Comparison of ENCODE assay signal across 1 cellular context in the genomic region with DNA sequence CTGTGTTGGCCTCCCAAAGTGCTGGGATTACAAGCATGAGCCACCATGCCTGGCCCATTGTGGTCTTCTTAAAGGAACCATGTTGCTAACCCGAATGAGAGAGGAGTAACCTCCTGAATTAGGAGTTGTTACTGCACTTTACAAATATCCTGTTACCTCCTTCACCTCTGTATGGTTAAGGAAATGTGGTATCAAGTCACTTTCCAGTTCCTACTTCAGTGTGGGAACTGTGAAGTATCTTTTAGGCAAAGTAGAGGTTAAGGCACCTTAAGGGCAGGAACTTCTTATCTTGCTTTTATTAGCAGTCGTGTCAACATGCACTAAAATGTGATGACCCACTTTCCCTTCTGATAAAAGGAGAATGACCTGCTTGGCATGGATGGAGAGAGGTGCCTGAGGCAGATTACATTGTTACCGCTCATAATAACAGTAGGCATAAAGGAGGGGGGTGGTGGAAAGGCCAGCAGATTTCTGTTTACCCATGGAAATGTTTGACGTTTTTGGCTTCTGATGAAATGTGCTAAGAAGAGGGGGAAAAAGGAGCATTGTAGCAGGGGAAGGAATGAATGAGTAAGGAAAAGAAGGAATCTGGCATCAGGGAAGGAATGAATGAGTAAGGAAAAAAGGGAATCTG.
A peak's percentile ranks its signal among the peaks of the same experiment; 100 is the strongest.
TF ChIP-seq lines count a peak whose summit lies in the region.

No MANE protein-coding gene starts in this region.

TF ChIP-seq in HEK293, 187 proteins besides CTCF, POLR2A, EP300 and RAD21 (continued from another document):
- TF ChIP-seq, protein P1, sequence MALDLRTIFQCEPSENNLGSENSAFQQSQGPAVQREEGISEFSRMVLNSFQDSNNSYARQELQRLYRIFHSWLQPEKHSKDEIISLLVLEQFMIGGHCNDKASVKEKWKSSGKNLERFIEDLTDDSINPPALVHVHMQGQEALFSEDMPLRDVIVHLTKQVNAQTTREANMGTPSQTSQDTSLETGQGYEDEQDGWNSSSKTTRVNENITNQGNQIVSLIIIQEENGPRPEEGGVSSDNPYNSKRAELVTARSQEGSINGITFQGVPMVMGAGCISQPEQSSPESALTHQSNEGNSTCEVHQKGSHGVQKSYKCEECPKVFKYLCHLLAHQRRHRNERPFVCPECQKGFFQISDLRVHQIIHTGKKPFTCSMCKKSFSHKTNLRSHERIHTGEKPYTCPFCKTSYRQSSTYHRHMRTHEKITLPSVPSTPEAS (tag by site-specific recombination; IDR thresholded peaks at IDR 0.05) = no peak
- TF ChIP-seq ZBTB1 (tag by site-specific recombination; IDR thresholded peaks at IDR 0.05) (no peak), ZNF366 (tag by site-specific recombination; conservative IDR thresholded peaks at IDR 0.05) (peak; percentile 26; the same call in 1 of the 2 replicates), TRIM28 (IDR thresholded peaks at IDR 0.05; ENCODE audit: borderline replicate concordance, low read length) (peak; percentile 86; the same call in 1 of the 2 replicates), ZNF596 (tag by site-specific recombination; IDR thresholded peaks at IDR 0.05) (peak; percentile 24; the same call in 1 of the 2 replicates), ZNF24 (tag by site-specific recombination; IDR thresholded peaks at IDR 0.05) (peak; percentile 58; the same call in 1 of the 2 replicates), ZNF707 (tag by site-specific recombination; IDR thresholded peaks at IDR 0.05) (no peak), ZNF701 (tag by site-specific recombination; IDR thresholded peaks at IDR 0.05) (no peak), ZNF843 (tag by site-specific recombination; IDR thresholded peaks at IDR 0.05) (peak; percentile 82), ZXDB (tag by site-specific recombination; IDR thresholded peaks at IDR 0.05) (peak; percentile 63), ZNF10 (tag by site-specific recombination; IDR thresholded peaks at IDR 0.05) (0 out of 2 replicates have a peak, but pooled peaks have one; percentile 36), HOXD13 (CRISPR knock-in tag; IDR thresholded peaks at IDR 0.05; ENCODE audit: borderline replicate concordance) (peak; percentile 66; the same call in 1 of the 2 replicates), FEZF1 (tag by site-specific recombination; IDR thresholded peaks at IDR 0.05) (peak; percentile 71), ZNF629 (tag by site-specific recombination; IDR thresholded peaks at IDR 0.05) (0 out of 2 replicates have a peak, but pooled peaks have one; percentile 32), ZNF610 (tag by site-specific recombination; IDR thresholded peaks at IDR 0.05; ENCODE audit: borderline replicate concordance) (no peak; the same call in 1 of the 2 replicates), ZNF521 (tag by site-specific recombination; IDR thresholded peaks at IDR 0.05) (no peak), TCF7L2 (IDR thresholded peaks at IDR 0.05; ENCODE audit: borderline replicate concordance, low read depth, low read length) (peak; percentile 59; the same call in 1 of the 2 replicates), ZNF274 (IDR thresholded peaks at IDR 0.05; ENCODE audit: low read length) (no peak), ZNF274 (tag by site-specific recombination; IDR thresholded peaks at IDR 0.05; ENCODE audit: borderline replicate concordance) (no peak), IKZF3 (tag by site-specific recombination; IDR thresholded peaks at IDR 0.05) (0 out of 2 replicates have a peak, but pooled peaks have one; percentile 29), ZNF48 (tag by site-specific recombination; IDR thresholded peaks at IDR 0.05) (no peak), OSR2 (tag by site-specific recombination; IDR thresholded peaks at IDR 0.05) (peak; percentile 40; the same call in 1 of the 2 replicates), ZEB2 (tag by site-specific recombination; IDR thresholded peaks at IDR 0.05) (0 out of 2 replicates have a peak, but pooled peaks have one; percentile 23)
- TF ChIP-seq, protein P2, sequence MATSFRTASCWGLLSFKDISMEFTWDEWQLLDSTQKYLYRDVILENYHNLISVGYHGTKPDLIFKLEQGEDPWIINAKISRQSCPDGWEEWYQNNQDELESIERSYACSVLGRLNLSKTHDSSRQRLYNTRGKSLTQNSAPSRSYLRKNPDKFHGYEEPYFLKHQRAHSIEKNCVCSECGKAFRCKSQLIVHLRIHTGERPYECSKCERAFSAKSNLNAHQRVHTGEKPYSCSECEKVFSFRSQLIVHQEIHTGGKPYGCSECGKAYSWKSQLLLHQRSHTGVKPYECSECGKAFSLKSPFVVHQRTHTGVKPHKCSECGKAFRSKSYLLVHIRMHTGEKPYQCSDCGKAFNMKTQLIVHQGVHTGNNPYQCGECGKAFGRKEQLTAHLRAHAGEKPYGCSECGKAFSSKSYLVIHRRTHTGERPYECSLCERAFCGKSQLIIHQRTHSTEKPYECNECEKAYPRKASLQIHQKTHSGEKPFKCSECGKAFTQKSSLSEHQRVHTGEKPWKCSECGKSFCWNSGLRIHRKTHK (tag by site-specific recombination; IDR thresholded peaks at IDR 0.05) = no peak
- TF ChIP-seq, protein P3, sequence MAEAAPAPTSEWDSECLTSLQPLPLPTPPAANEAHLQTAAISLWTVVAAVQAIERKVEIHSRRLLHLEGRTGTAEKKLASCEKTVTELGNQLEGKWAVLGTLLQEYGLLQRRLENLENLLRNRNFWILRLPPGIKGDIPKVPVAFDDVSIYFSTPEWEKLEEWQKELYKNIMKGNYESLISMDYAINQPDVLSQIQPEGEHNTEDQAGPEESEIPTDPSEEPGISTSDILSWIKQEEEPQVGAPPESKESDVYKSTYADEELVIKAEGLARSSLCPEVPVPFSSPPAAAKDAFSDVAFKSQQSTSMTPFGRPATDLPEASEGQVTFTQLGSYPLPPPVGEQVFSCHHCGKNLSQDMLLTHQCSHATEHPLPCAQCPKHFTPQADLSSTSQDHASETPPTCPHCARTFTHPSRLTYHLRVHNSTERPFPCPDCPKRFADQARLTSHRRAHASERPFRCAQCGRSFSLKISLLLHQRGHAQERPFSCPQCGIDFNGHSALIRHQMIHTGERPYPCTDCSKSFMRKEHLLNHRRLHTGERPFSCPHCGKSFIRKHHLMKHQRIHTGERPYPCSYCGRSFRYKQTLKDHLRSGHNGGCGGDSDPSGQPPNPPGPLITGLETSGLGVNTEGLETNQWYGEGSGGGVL (tag by site-specific recombination; IDR thresholded peaks at IDR 0.05) = peak; percentile 60; the same call in 1 of the 2 replicates
- TF ChIP-seq, protein P4, sequence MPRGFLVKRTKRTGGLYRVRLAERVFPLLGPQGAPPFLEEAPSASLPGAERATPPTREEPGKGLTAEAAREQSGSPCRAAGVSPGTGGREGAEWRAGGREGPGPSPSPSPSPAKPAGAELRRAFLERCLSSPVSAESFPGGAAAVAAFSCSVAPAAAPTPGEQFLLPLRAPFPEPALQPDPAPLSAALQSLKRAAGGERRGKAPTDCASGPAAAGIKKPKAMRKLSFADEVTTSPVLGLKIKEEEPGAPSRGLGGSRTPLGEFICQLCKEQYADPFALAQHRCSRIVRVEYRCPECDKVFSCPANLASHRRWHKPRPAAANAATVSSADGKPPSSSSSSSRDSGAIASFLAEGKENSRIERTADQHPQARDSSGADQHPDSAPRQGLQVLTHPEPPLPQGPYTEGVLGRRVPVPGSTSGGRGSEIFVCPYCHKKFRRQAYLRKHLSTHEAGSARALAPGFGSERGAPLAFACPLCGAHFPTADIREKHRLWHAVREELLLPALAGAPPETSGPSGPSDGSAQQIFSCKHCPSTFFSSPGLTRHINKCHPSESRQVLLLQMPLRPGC (tag by site-specific recombination; IDR thresholded peaks at IDR 0.05) = no peak
- TF ChIP-seq, protein P5, sequence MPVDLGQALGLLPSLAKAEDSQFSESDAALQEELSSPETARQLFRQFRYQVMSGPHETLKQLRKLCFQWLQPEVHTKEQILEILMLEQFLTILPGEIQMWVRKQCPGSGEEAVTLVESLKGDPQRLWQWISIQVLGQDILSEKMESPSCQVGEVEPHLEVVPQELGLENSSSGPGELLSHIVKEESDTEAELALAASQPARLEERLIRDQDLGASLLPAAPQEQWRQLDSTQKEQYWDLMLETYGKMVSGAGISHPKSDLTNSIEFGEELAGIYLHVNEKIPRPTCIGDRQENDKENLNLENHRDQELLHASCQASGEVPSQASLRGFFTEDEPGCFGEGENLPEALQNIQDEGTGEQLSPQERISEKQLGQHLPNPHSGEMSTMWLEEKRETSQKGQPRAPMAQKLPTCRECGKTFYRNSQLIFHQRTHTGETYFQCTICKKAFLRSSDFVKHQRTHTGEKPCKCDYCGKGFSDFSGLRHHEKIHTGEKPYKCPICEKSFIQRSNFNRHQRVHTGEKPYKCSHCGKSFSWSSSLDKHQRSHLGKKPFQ (tag by site-specific recombination; IDR thresholded peaks at IDR 0.05) = peak; percentile 68; the same call in 1 of the 2 replicates
- TF ChIP-seq, protein P6, sequence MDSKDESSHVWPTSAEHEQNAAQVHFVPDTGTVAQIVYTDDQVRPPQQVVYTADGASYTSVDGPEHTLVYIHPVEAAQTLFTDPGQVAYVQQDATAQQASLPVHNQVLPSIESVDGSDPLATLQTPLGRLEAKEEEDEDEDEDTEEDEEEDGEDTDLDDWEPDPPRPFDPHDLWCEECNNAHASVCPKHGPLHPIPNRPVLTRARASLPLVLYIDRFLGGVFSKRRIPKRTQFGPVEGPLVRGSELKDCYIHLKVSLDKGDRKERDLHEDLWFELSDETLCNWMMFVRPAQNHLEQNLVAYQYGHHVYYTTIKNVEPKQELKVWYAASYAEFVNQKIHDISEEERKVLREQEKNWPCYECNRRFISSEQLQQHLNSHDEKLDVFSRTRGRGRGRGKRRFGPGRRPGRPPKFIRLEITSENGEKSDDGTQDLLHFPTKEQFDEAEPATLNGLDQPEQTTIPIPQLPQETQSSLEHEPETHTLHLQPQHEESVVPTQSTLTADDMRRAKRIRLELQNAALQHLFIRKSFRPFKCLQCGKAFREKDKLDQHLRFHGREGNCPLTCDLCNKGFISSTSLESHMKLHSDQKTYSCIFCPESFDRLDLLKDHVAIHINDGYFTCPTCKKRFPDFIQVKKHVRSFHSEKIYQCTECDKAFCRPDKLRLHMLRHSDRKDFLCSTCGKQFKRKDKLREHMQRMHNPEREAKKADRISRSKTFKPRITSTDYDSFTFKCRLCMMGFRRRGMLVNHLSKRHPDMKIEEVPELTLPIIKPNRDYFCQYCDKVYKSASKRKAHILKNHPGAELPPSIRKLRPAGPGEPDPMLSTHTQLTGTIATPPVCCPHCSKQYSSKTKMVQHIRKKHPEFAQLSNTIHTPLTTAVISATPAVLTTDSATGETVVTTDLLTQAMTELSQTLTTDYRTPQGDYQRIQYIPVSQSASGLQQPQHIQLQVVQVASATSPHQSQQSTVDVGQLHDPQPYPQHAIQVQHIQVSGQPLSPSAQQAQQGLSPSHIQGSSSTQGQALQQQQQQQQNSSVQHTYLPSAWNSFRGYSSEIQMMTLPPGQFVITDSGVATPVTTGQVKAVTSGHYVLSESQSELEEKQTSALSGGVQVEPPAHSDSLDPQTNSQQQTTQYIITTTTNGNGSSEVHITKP (tag by site-specific recombination; IDR thresholded peaks at IDR 0.05) = peak; percentile 43; the same call in 1 of the 2 replicates
TF ChIP-seq in HEK293: peak in this region for 17.
